ENCODE assay signal across 17 cellular contexts in the genomic region with DNA sequence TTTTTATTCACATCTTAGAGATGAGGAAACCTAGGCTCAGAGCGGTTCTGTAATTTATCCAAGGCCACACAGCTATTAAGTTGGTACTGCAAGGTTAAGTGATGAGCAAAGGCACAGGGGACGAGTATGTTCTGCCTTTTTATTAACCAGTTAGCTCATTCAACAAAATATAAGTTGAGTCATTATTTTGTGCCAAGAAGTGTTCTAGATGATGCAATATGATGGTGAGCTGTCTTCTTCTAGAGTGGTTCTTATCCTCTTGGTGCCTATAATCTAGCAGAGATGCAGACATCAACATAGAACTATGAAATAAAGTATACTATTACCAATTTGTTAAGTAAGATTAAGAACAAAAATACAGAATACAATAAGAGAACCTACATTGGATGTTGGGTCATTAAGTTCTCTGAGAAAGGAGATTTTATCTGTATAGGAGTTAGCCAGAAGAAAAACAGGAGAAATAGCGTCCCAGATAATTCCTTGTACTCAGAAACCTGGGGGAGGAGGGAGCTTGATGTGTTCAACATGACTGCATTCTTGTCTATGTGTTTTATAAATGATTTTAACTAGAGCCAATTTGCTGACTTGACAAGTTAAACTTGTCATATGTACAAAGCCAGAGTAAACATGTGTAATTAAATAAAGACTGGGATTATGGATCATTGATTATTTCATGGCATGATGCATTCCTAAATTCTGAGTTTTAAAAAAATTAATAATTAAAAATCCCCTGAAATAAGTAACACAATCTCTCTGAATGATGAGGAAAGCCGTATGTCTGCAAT.
"Had no signal": no experiment of that assay in that cellular context is flagged by ENCODE, and none has a peak within 500 bp of the region (broad histone marks: within the 10 kb centered on the region; RNA-seq: fewer than 3 reads in every experiment).

No MANE protein-coding gene starts in this region.

- H3K9me3 Mint-ChIP-seq: central memory CD8-positive, alpha-beta T cell; stimulated activated naive CD8-positive, alpha-beta T cell treated with anti-CD3 and anti-CD28 coated beads, Interleukin-15, Interleukin-2, amounts not matched to agents 100 ng/mL and 50 ng/mL, for 24 hours had no signal

- H3K27me3 Mint-ChIP-seq: type B pancreatic cell had no signal

- H3K27me3 ChIP-seq: body of pancreas, suprapubic skin had no signal

- ATAC-seq: activated naive CD4-positive, alpha-beta T cell treated with anti-CD3 and anti-CD28 coated beads, Interleukin-2, amount 50 U/mL, for 72 hours; activated T-cell treated with anti-CD3 and anti-CD28 coated beads, Interleukin-2, amount 50 U/mL, for 72 hours; body of pancreas; left ventricle myocardium superior; natural killer cell had no signal

- H3K4me3 Mint-ChIP-seq: activated T-cell treated with anti-CD3 and anti-CD28 coated beads, Interleukin-2, amount 50 U/mL, for 72 hours; central memory CD8-positive, alpha-beta T cell; natural killer cell; stimulated activated naive CD8-positive, alpha-beta T cell treated with anti-CD3 and anti-CD28 coated beads, Interleukin-15, Interleukin-2, amounts not matched to agents 100 ng/mL and 50 ng/mL, for 24 hours; type B pancreatic cell had no signal

- H3K4me1 Mint-ChIP-seq: central memory CD8-positive, alpha-beta T cell; natural killer cell had no signal

- H3K36me3 ChIP-seq: suprapubic skin had no signal

- DNase-seq: activated CD4-positive, alpha-beta T cell treated with anti-CD3 and anti-CD28 coated beads for 48 hours; activated CD8-positive, alpha-beta memory T cell treated with anti-CD3 and anti-CD28 coated beads, Interleukin-2, amount 50 U/mL, for 48 hours; activated gamma-delta T cell; activated T-cell treated with anti-CD3 and anti-CD28 coated beads, Interleukin-2, amount 50 U/mL, for 72 hours; amniotic stem cell; body of pancreas; effector CD8-positive, alpha-beta T cell; left ventricle myocardium superior; natural killer cell; nucleus accumbens; T-helper 2 cell had no signal

- H3K4me3 ChIP-seq: body of pancreas, skin epidermis, suprapubic skin had no signal

- H3K9me3 ChIP-seq: body of pancreas, suprapubic skin had no signal

- H3K27ac ChIP-seq: body of pancreas, skin epidermis, suprapubic skin had no signal

- H3K4me1 ChIP-seq: suprapubic skin had no signal

- H3K27ac Mint-ChIP-seq: activated naive CD4-positive, alpha-beta T cell treated with anti-CD3 and anti-CD28 coated beads, Interleukin-2, amount 50 U/mL, for 72 hours; activated T-cell treated with anti-CD3 and anti-CD28 coated beads, Interleukin-2, amount 50 U/mL, for 72 hours; natural killer cell; stimulated activated naive CD8-positive, alpha-beta T cell treated with anti-CD3 and anti-CD28 coated beads, Interleukin-15, Interleukin-2, amounts not matched to agents 100 ng/mL and 50 ng/mL, for 24 hours; type B pancreatic cell had no signal

- H3K36me3 Mint-ChIP-seq: activated naive CD4-positive, alpha-beta T cell treated with anti-CD3 and anti-CD28 coated beads, Interleukin-2, amount 50 U/mL, for 72 hours; natural killer cell; type B pancreatic cell had no signal
